8 cellular contexts compared by ENCODE assay signal in genomic region chr7:55254242-55254595, GRCh38.
DNase-seq lines count a peak whose midpoint lies in the region; ATAC-seq and TF ChIP-seq lines count a peak whose summit lies in the region.

No MANE protein-coding gene starts in this region.

- CTCF ChIA-PET in OCI-LY7 (lab: Charles Lee; ENCODE audit: unreplicated experiment) = interaction anchor here (0.6 kb wide), 1 partner anchor 495 kb away, joined by 3 read pairs; the partner anchor contains the start of gene SEC61G
- CTCF ChIA-PET in activated CD8-positive, alpha-beta memory T cell treated with anti-CD3 and anti-CD28 coated beads, Interleukin-2, amount 10 ng/mL, durations not matched to agents 7 days and 5 days (lab: Charles Lee) = interaction anchor here (1.0 to 4.4 kb wide), 15 partner anchors 9 to 497 kb away, joined by 3 to 36 read pairs (median 4); partner anchors contain the start of gene SEC61G

- no peaks in the 10 kb centered on the region for H3K79me2 ChIP-seq in OCI-LY7 (ENCODE audit: insufficient read depth, low read depth, low read length)

- TF ChIP-seq CTCF in AG10803 (conservative IDR thresholded peaks at IDR 0.05; ENCODE audit: low read length) (no peak), dorsolateral prefrontal cortex (IDR thresholded peaks at IDR 0.05 in 54 of 56, conservative IDR thresholded peaks at IDR 0.05 in 2 of 56; ENCODE audit: low read depth in 1 of 56, partially characterized antibody in 56 of 56) (no peak), nephron (IDR thresholded peaks at IDR 0.05; ENCODE audit: unreplicated experiment in 3 of 3) (no peak), OCI-LY7 (conservative IDR thresholded peaks at IDR 0.05; ENCODE audit: low read length) (no peak), GM10266 (IDR thresholded peaks at IDR 0.05; ENCODE audit: control insufficient read depth, insufficient read depth, low read depth, missing control alignments) (no peak)

- ATAC-seq in HG03439 (IDR thresholded peaks at IDR 0.05; ENCODE audit: unreplicated experiment) = peak; percentile 1
- no peak for ATAC-seq in GM21528 (IDR thresholded peaks at IDR 0.05; ENCODE audit: low FRiP score, unreplicated experiment)
- no peak for ATAC-seq in activated CD8-positive, alpha-beta memory T cell treated with anti-CD3 and anti-CD28 coated beads, Interleukin-2, amount 10 ng/mL, durations not matched to agents 7 days and 5 days

- no peaks in the 10 kb centered on the region for H4K20me1 ChIP-seq in OCI-LY7 (ENCODE audit: insufficient read depth, low read length)

- intact Hi-C loops in dorsolateral prefrontal cortex (cut with DNase I) (loop anchor here (1.0 to 10.0 kb wide), 5 partner anchors 109 to 480 kb away; no protein-coding TSS in a partner anchor), OCI-LY7 (cut with micrococcal nuclease; ENCODE audit: unreplicated experiment) (loop anchor here (10.0 kb wide), 1 partner anchor 169 kb away; no protein-coding TSS in a partner anchor)

- H3K9me3 ChIP-seq in OCI-LY7 (ENCODE audit: low read length) = no peaks in the 10 kb centered on the region

- H3K9me3 Mint-ChIP-seq in nephron = no peaks in the 10 kb centered on the region
- no peaks in the 10 kb centered on the region for H3K9me3 Mint-ChIP-seq in activated CD8-positive, alpha-beta memory T cell treated with anti-CD3 and anti-CD28 coated beads, Interleukin-2, amount 10 ng/mL, durations not matched to agents 7 days and 5 days (ENCODE audit: low read depth)

- peaks cover 5% of the 10 kb centered on the region for H3K4me1 Mint-ChIP-seq in nephron
- H3K4me1 Mint-ChIP-seq in activated CD8-positive, alpha-beta memory T cell treated with anti-CD3 and anti-CD28 coated beads, Interleukin-2, amount 10 ng/mL, durations not matched to agents 7 days and 5 days = peaks cover 9% of the 10 kb centered on the region

- BruUV-seq in OCI-LY7 (replicated peaks; lab: Mats Ljungman, UMichigan) = no TSS peak

- H3K9me2 ChIP-seq in OCI-LY7 (ENCODE audit: insufficient read depth, low read length) = no peaks in the 10 kb centered on the region

- H3K4me2 ChIP-seq in OCI-LY7 (ENCODE audit: low read length) = no peak overlapping the region

- peaks cover 0 to 21% (median 0%) of the 10 kb centered on the region in 45 donors for H3K27me3 ChIP-seq in dorsolateral prefrontal cortex

- peak overlapping the region; percentile 75 to 81 (median 77) for H3K4me3 Mint-ChIP-seq in nephron
- H3K4me3 Mint-ChIP-seq in activated CD8-positive, alpha-beta memory T cell treated with anti-CD3 and anti-CD28 coated beads, Interleukin-2, amount 10 ng/mL, durations not matched to agents 7 days and 5 days = no peak overlapping the region

- no peaks in the 10 kb centered on the region for H3K36me3 ChIP-seq in OCI-LY7 (ENCODE audit: insufficient read depth, low read length)

- POLR2A ChIA-PET in OCI-LY7 (lab: Charles Lee) = interaction anchor here (0.6 to 0.7 kb wide), 2 partner anchors 296 to 495 kb away, joined by 3 read pairs; no protein-coding TSS in a partner anchor

- peak overlapping the region in 7 of 59 donors; percentile 36 to 83 (median 53) for H3K27ac ChIP-seq in dorsolateral prefrontal cortex
- no peak overlapping the region for H3K27ac ChIP-seq in OCI-LY7 (ENCODE audit: low read depth, low read length, poor library complexity, severe bottlenecking)

- H3K27ac Mint-ChIP-seq in nephron = no peak overlapping the region
- H3K27ac Mint-ChIP-seq in activated CD8-positive, alpha-beta memory T cell treated with anti-CD3 and anti-CD28 coated beads, Interleukin-2, amount 10 ng/mL, durations not matched to agents 7 days and 5 days = no peak overlapping the region

- no peak overlapping the region for H2AFZ ChIP-seq in OCI-LY7 (ENCODE audit: low read length)

- no peaks in the 10 kb centered on the region for H3K36me3 Mint-ChIP-seq in nephron (ENCODE audit: low read depth)
- no peaks in the 10 kb centered on the region for H3K36me3 Mint-ChIP-seq in activated CD8-positive, alpha-beta memory T cell treated with anti-CD3 and anti-CD28 coated beads, Interleukin-2, amount 10 ng/mL, durations not matched to agents 7 days and 5 days

- DNase-seq in AG10803 (ENCODE audit: low read depth) (no peak), dorsolateral prefrontal cortex (peak in 1 of 10 donors; percentile 26), OCI-LY7 (ENCODE audit: low spot score) (no peak), GM10266 (ENCODE audit: extremely low spot score) (no peak)
- DNase-seq in activated CD8-positive, alpha-beta memory T cell treated with anti-CD3 and anti-CD28 coated beads, Interleukin-2, amount 10 ng/mL, durations not matched to agents 7 days and 5 days = no peak

- peak overlapping the region; percentile 63 for H3K4me3 ChIP-seq in AG10803 (ENCODE audit: low read length)
- H3K4me3 ChIP-seq in dorsolateral prefrontal cortex = peak overlapping the region; percentile 45 to 93 (median 70)
- no peak overlapping the region for H3K4me3 ChIP-seq in OCI-LY7 (ENCODE audit: low read depth, low read length, poor library complexity, severe bottlenecking)

- peaks cover 5% of the 10 kb centered on the region for H3K4me1 ChIP-seq in OCI-LY7 (ENCODE audit: insufficient read depth, low read length, poor library complexity, severe bottlenecking)

- peaks cover 38% of the 10 kb centered on the region for H3K27me3 Mint-ChIP-seq in nephron (ENCODE audit: low read depth)
- peaks cover 54% of the 10 kb centered on the region for H3K27me3 Mint-ChIP-seq in activated CD8-positive, alpha-beta memory T cell treated with anti-CD3 and anti-CD28 coated beads, Interleukin-2, amount 10 ng/mL, durations not matched to agents 7 days and 5 days
